ENCODE assay signal across 24 cellular contexts in genomic region chr14:95850429-95850828, GRCh38. TPM values are rescaled to one million over a fixed set of nuclear protein-coding genes. Genes with fewer than 3 reads are reported as not detected.
DNase-seq lines count a peak whose midpoint lies in the region; ATAC-seq, FAIRE-seq and TF ChIP-seq lines count a peak whose summit lies in the region.
"Had no signal": no experiment of that assay in that cellular context is flagged by ENCODE, and none has a peak within 500 bp of the region (broad histone marks: within the 10 kb centered on the region; RNA-seq: fewer than 3 reads in every experiment).

No MANE protein-coding gene starts in this region.

- H3K4me2 ChIP-seq in GM12878 (ENCODE audit: control insufficient read depth, insufficient read depth) = no peak overlapping the region

- H3K27me3 ChIP-seq in GM12878 (replicated peaks in 1 of 2; ENCODE audit: control insufficient read depth in 2 of 2, insufficient read depth in 2 of 2, low read length in 1 of 2) = peaks cover 0 to 7% of the 10 kb centered on the region in 2 experiments
- no peaks in the 10 kb centered on the region for H3K27me3 ChIP-seq in thyroid gland

- no TSS peak for BruUV-seq in GM12878 (replicated peaks; lab: Mats Ljungman, UMichigan)

- H3K79me2 ChIP-seq in GM12878 (ENCODE audit: control insufficient read depth, insufficient read depth, low read length) = no peaks in the 10 kb centered on the region

- H2AFZ ChIP-seq in GM12878 (ENCODE audit: control insufficient read depth, low read depth, low read length) = no peak overlapping the region
- H2AFZ ChIP-seq: GM23248 had no signal

- in situ Hi-C loops in GM12878 (cut with MboI) = no loop called here

- peak; percentile 26 for TF ChIP-seq CTCF in LNCaP clone FGC (IDR thresholded peaks at IDR 0.05; ENCODE audit: control insufficient read depth, extremely low read depth, insufficient read depth)
- 0 out of 6 replicates have a peak, but pooled peaks of 1 of the 3 experiments have one; percentile 2 for TF ChIP-seq CTCF in GM12878 (IDR thresholded peaks at IDR 0.05 in 2 of 3, conservative IDR thresholded peaks at IDR 0.05 in 1 of 3; ENCODE audit: control insufficient read depth in 2 of 3, extremely low read depth in 1 of 3, insufficient read depth in 1 of 3, low read depth in 3 of 3, low read length in 3 of 3)
- TF ChIP-seq CTCF in thyroid gland (IDR thresholded peaks at IDR 0.05) = no peak

- POLR2A ChIA-PET in GM12878 (lab: Charles Lee) = no interaction called here

- no peaks in the 10 kb centered on the region for H3K4me1 ChIP-seq in GM12878 (ENCODE audit: control insufficient read depth, insufficient read depth, low read length)
- H3K4me1 ChIP-seq in thyroid gland = no peaks in the 10 kb centered on the region
- H3K4me1 ChIP-seq: BE2C had no signal

- RAD21 ChIA-PET in GM12878 (lab: Charles Lee; ENCODE audit: unreplicated experiment) = interaction anchor here (0.6 kb wide), 1 partner anchor 158 kb away, joined by 3 read pairs; no protein-coding TSS in a partner anchor

- CTCF ChIA-PET in GM12878 (lab: Yijun Ruan, JAX) = interaction anchor here (0.9 to 1.3 kb wide), 3 partner anchors 15 to 237 kb away, joined by 3 read pairs; no protein-coding TSS in a partner anchor

- SMC1A ChIA-PET in GM12878 (lab: Charles Lee; ENCODE audit: uncharacterized antibody, unreplicated experiment) = no interaction called here

- H3K4me3 ChIP-seq in LNCaP clone FGC (ENCODE audit: low read depth, low read length) (no peak overlapping the region), GM12878 (no peak overlapping the region), thyroid gland (replicated peaks in 1 of 3) (no peak overlapping the region)
- H3K4me3 ChIP-seq: GM23248 had no signal

- 0 out of 2 replicates have a peak, but pooled peaks have one; percentile 5 for TF ChIP-seq RAD21 in GM12878 (IDR thresholded peaks at IDR 0.05; ENCODE audit: insufficient read depth, low read depth, low read length)

- no peaks in the 10 kb centered on the region for H4K20me1 ChIP-seq in GM12878 (ENCODE audit: control insufficient read depth, insufficient read depth)

- no peak overlapping the region for H3K9ac ChIP-seq in GM12878 (ENCODE audit: control insufficient read depth, insufficient read depth, low read length)
- H3K9ac ChIP-seq: GM23248 had no signal

- H3K27ac ChIP-seq in GM12878 (ENCODE audit: control insufficient read depth, insufficient read depth) (no peak overlapping the region), thyroid gland (no peak overlapping the region)
- H3K27ac ChIP-seq: GM23248 had no signal

- H3K36me3 ChIP-seq in GM12878 (ENCODE audit: control insufficient read depth in 2 of 2, insufficient read depth in 2 of 2, low read length in 1 of 2) (no peaks in the 10 kb centered on the region), thyroid gland (no peaks in the 10 kb centered on the region)
- H3K36me3 ChIP-seq: BE2C had no signal

- ATAC-seq in GM12878 = no peak
- ATAC-seq: HCT116 had no signal

- DNase-seq in NCI-H748 (lab: John Stamatoyannopoulos, UW; ENCODE audit: unreplicated experiment) = peak; percentile 28
- DNase-seq in NCI-H748 treated with DMSO at 0.1 percent for 48 hours (lab: John Stamatoyannopoulos, UW) = no peak
- DNase-seq in LNCaP clone FGC (ENCODE audit: low read depth) = no peak
- no peak for DNase-seq in GM12878 (ENCODE audit: low read depth, low spot score)
- no peak for DNase-seq in activated effector memory CD4-positive, alpha-beta T cell treated with anti-CD3 and anti-CD28 coated beads, Interleukin-2, amount 50 U/mL, for 16 hours
- no peak for DNase-seq in OCI-M2 (lab: John Stamatoyannopoulos, UW; ENCODE audit: unreplicated experiment)
- DNase-seq in thyroid gland = no peak
- DNase-seq: BE2C; CD4-positive, CD25-positive, alpha-beta regulatory T cell; DND-41; GM23248; IMR-90; MV-4-11; NCI-H2029 treated with DMSO at 0.1 percent for 48 hours; NCI-H774; OCI-M1; SHP77; T1000 had no signal

- TF ChIP-seq POLR2A in GM12878 (IDR thresholded peaks at IDR 0.05; ENCODE audit: low read depth, low read length) (no peak), thyroid gland (IDR thresholded peaks at IDR 0.05) (no peak)

- FAIRE-seq in GM12878 (lab: Jason Lieb, UNC) = no peak
- FAIRE-seq: GM12891 had no signal

- H3K9me3 ChIP-seq in GM12878 (replicated peaks; ENCODE audit: control insufficient read depth, insufficient read depth, low read length) (no peaks in the 10 kb centered on the region), thyroid gland (no peaks in the 10 kb centered on the region)
- H3K9me3 ChIP-seq: BE2C had no signal

- TF ChIP-seq EP300 in GM12878 (IDR thresholded peaks at IDR 0.05; ENCODE audit: borderline replicate concordance in 1 of 2, control insufficient read depth in 1 of 2, low read depth in 2 of 2, low read length in 2 of 2) = no peak

- intact Hi-C loops in GM12878 (cut with micrococcal nuclease; ENCODE audit: unreplicated experiment) = no loop called here
- intact Hi-C loops in thyroid gland (cut with DNase I) = no loop called here

- 25% methylated on average over 4 of the region's 4 CpGs for WGBS in GM12878 (ENCODE audit: insufficient coverage, insufficient replicate concordance, low lambda C conversion rate, missing lambda C conversion rate)
- WGBS in thyroid gland, 2 donors = 77 to 81% methylated on average over 4 of the region's 4 CpGs

TF ChIP-seq in GM12878, 131 proteins besides CTCF, POLR2A, EP300 and RAD21:
- TF ChIP-seq PAX5 (IDR thresholded peaks at IDR 0.05; ENCODE audit: borderline replicate concordance, low read depth, low read length) = no peak

RNA-seq across cellular contexts. Expression of gene TUNAR, which starts 26.2 kb away (rescaled TPM):
- total RNA-seq in GM12878 (2013; cell fraction: nucleolus; rRNA removed) = not detected in 2 replicates
- total RNA-seq in GM12878 (2014; rRNA removed) (not detected in 2 replicates), GM12878 (2014; rRNA removed; fragmentation: Illumina TruSeq; extraction: Trizol) (not detected in 2 replicates), GM12878 (2021) (not detected in 2 replicates), thyroid gland (under 1 TPM in 1 of 4 donors, not detected in 3; 0.44 TPM)
- not detected for polyA plus RNA-seq in GM12878 (2011; ENCODE audit: low read depth)
- polyA plus RNA-seq in GM12878 (2011; rRNA removed) (not detected in 2 replicates), GM12878 (2014; fragmentation: Illumina TruSeq; extraction: Trizol) (not detected in 2 replicates), GM12878 (2014; fragmentation: Nextera tagmentation; extraction: Ambion mirVana) (under 1 TPM in 1 of 2 experiments, not detected in 1; 0.02 TPM), GM12878 (2014; rRNA removed) (not detected in 2 replicates), GM12878 (2016; fragmentation: Nextera tagmentation; extraction: Ambion mirVana) (not detected)
- not detected in 2 replicates for polyA plus RNA-seq in GM12878 (2011; cell fraction: cytosol; rRNA removed)
- polyA plus RNA-seq in GM12878 (2011; cell fraction: nucleus; rRNA removed) = not detected in 2 replicates
- not detected in 2 replicates for polyA plus RNA-seq in GM12878 (2012)
- polyA minus RNA-seq in GM12878 (2011; rRNA and poly(A)+ RNA removed) = not detected in 2 replicates
- not detected in 2 replicates for polyA minus RNA-seq in GM12878 (2011; cell fraction: cytosol; rRNA and poly(A)+ RNA removed)
- polyA minus RNA-seq in GM12878 (2011; cell fraction: nucleus; rRNA and poly(A)+ RNA removed) = not detected in 2 replicates
- total RNA-seq: A673; CD4-positive, CD25-positive, alpha-beta regulatory T cell; GM23248; IMR-90; M059J; NCI-H460; RPMI7951 had no signal
- polyA plus RNA-seq: CD4-positive, CD25-positive, alpha-beta regulatory T cell; GM23248; IMR-90 had no signal
